18 cellular contexts compared by ENCODE assay signal in genomic region chr21:43820466-43820865, GRCh38. TPM values are rescaled to one million over a fixed set of nuclear protein-coding genes. Genes with fewer than 3 reads are reported as not detected.
DNase-seq lines count a peak whose midpoint lies in the region; ATAC-seq and TF ChIP-seq lines count a peak whose summit lies in the region.
"Had no signal": no experiment of that assay in that cellular context is flagged by ENCODE, and none has a peak within 500 bp of the region (broad histone marks: within the 10 kb centered on the region; RNA-seq: fewer than 3 reads in every experiment).

No MANE protein-coding gene starts in this region.

- H3K4me3 ChIP-seq in right atrium auricular region: no peak overlapping the region
- no peak overlapping the region for H3K4me3 ChIP-seq in H7 (ENCODE audit: insufficient read depth, low read depth, low read length)
- no peak overlapping the region for H3K4me3 ChIP-seq in spleen
- H3K4me3 ChIP-seq: BLaER1 treated with 17β-estradiol and CSF1 and Interleukin-3, amounts not matched to agents 10 nM and 100 nM; GM12878; GM23248 had no signal

- H3K9me3 ChIP-seq in right atrium auricular region (peaks cover 0 to 6% of the 10 kb centered on the region in 2 donors), spleen (peaks cover 0 to 15% (median 8%) of the 10 kb centered on the region in 8 donors)

- H3K27me3 ChIP-seq in right atrium auricular region: no peaks in the 10 kb centered on the region
- H3K27me3 ChIP-seq in H7 (ENCODE audit: control insufficient read depth, insufficient read depth, low read length): no peaks in the 10 kb centered on the region
- peaks cover 0 to 2% (median 0%) of the 10 kb centered on the region in 7 donors for H3K27me3 ChIP-seq in spleen (replicated peaks in 1 of 7)
- H3K27me3 ChIP-seq: BLaER1 treated with 17β-estradiol and CSF1 and Interleukin-3, amounts not matched to agents 10 nM and 100 nM had no signal

- no peak for ATAC-seq in Right ventricle myocardium inferior
- ATAC-seq in HG03565 (IDR thresholded peaks at IDR 0.05; ENCODE audit: unreplicated experiment): no peak
- ATAC-seq: GM12878 had no signal

- WGBS in spleen, 5 donors: 73 to 87% (median 83%) methylated on average over 11 of the region's 11 CpGs

- H3K27ac ChIP-seq in right atrium auricular region: no peak overlapping the region
- no peak overlapping the region for H3K27ac ChIP-seq in spleen
- H3K27ac ChIP-seq: 22Rv1, GM23248 had no signal

- DNase-seq in Right ventricle myocardium inferior (ENCODE audit: missing footprints): peak; percentile 9
- DNase-seq in right atrium auricular region (ENCODE audit: low spot score): no peak
- peak; percentile 15 for DNase-seq in H7
- peak; percentile 65 for DNase-seq in posterior vena cava (ENCODE audit: low spot score)
- DNase-seq in spleen: peak; percentile 28
- DNase-seq in epidermal melanocyte (ENCODE audit: insufficient read length, low spot score): no peak
- DNase-seq: COR-L47, DMS 273 treated with DMSO at 0.1 percent for 48 hours, DMS53, DND-41, EL, GM23248, HCEC 1CT, IMR-90 had no signal

- H3K36me3 ChIP-seq in right atrium auricular region: no peaks in the 10 kb centered on the region
- no peaks in the 10 kb centered on the region for H3K36me3 ChIP-seq in H7 (replicated peaks; ENCODE audit: control insufficient read depth, insufficient read depth, low read length)
- H3K36me3 ChIP-seq in spleen: no peaks in the 10 kb centered on the region

- H3K4me1 ChIP-seq in right atrium auricular region (no peaks in the 10 kb centered on the region), spleen (peaks cover 0 to 44% (median 9%) of the 10 kb centered on the region in 6 donors)

- intact Hi-C loops in Right ventricle myocardium inferior (cut with DNase I) (no loop called here), posterior vena cava (cut with DNase I) (no loop called here), spleen (cut with DNase I; ENCODE audit: low total_unique reads) (no loop called here)

- TF ChIP-seq CTCF in right atrium auricular region (IDR thresholded peaks at IDR 0.05) (no peak), spleen (IDR thresholded peaks at IDR 0.05 in 8 of 11, conservative IDR thresholded peaks at IDR 0.05 in 3 of 11) (no peak)

- no peak for TF ChIP-seq POLR2A in spleen (IDR thresholded peaks at IDR 0.05)

RNA-seq across cellular contexts. Expression of gene RRP1, which starts 31.1 kb away (rescaled TPM):
- total RNA-seq in Right ventricle myocardium inferior (10.1 TPM), right atrium auricular region (1 to 10 TPM; 5.7 to 10.0 TPM), posterior vena cava (10 to 100 TPM; 10.7 to 14.3 TPM), spleen (10 to 100 TPM; 11.5 to 26.9 (median 20.5) TPM)
- total RNA-seq in H7 (2014; rRNA removed; shearing (Covaris generic)): 43.5 and 45.7 TPM in 2 replicates
- 10 to 100 TPM; 12.6 to 18.8 (median 15.8) TPM for polyA plus RNA-seq in spleen

RNA-seq across cellular contexts. Expression of gene CSTB, which starts 44.4 kb away (rescaled TPM):
- total RNA-seq in Right ventricle myocardium inferior (44.1 TPM), right atrium auricular region (1 to 10 TPM; 8.3 to 8.4 TPM), posterior vena cava (10 to 100 TPM; 29.0 to 48.6 TPM), spleen (10 to 100 TPM; 10.5 to 36.6 (median 28.6) TPM)
- total RNA-seq in H7 (2014; rRNA removed; shearing (Covaris generic)): 28.5 and 29.6 TPM in 2 replicates
- polyA plus RNA-seq in spleen: 10 to 100 TPM; 39.6 to 93.8 (median 48.5) TPM

RNA-seq across cellular contexts. Expression of gene AGPAT3, which starts 44.6 kb away (rescaled TPM):
- total RNA-seq in Right ventricle myocardium inferior (93.4 TPM), right atrium auricular region (10 to 100 TPM; 41.3 to 42.5 TPM), posterior vena cava (10 to 100 TPM; 35.3 to 43.2 TPM), spleen (10 to 100 TPM; 50.8 to 92.0 (median 64.5) TPM)
- total RNA-seq in H7 (2014; rRNA removed; shearing (Covaris generic)): 9.2 and 11.4 TPM in 2 replicates
- 10 to 100 TPM in 1 of 3 donors, 1 to 10 TPM in 2; 6.9 to 20.7 (median 8.3) TPM for polyA plus RNA-seq in spleen

Comparison
In these comparisons a context has a peak if more than half of its experiments do, and no peak if none do; other contexts are left out.
1. DNase-seq: peak in Right ventricle myocardium inferior (single experiment), H7 (single experiment), posterior vena cava (single experiment) and spleen (single experiment); none in right atrium auricular region (single experiment) and epidermal melanocyte (single experiment).